ENCODE assay signal across 13 cellular contexts in the genomic region with DNA sequence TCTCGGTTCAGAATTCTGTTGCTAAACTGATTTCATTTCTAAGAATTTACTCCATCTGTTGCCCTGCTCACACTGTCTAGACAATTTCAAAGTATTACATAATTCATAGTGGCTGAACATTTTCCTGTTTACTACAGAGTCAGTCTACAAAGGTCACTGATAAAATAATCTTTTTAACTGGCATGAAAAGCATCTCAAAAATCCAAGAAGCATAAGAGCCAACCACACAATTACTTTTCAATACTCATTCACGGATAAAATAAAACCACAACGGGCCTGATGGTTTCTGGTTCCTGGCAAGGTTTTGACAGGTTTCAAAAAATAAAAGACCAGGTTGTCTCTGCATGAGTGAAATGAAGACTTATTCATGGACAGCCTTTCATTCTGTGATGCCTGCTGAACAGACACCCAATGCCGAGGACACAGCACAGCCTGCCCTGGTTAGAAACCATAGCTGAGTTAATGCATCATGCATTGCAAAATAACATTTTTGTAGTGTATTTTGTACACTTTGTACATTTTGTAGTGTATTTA.
DNase-seq lines count a peak whose midpoint lies in the region; ATAC-seq, FAIRE-seq and TF ChIP-seq lines count a peak whose summit lies in the region.
"Had no signal": no experiment of that assay in that cellular context is flagged by ENCODE, and none has a peak within 500 bp of the region (broad histone marks: within the 10 kb centered on the region; RNA-seq: fewer than 3 reads in every experiment).

No MANE protein-coding gene starts in this region.

- no peak for TF ChIP-seq POLR2A in prostate gland (IDR thresholded peaks at IDR 0.05)

- H3F3A ChIP-seq in PC-9 (ENCODE audit: insufficient read depth, low read depth) = peaks cover 55% of the 10 kb centered on the region

- intact Hi-C loops in PC-9 (cut with micrococcal nuclease; ENCODE audit: unreplicated experiment) (loop anchor here (1.0 to 5.0 kb wide), 5 partner anchors 88 to 603 kb away; no protein-coding TSS in a partner anchor), pancreas (cut with DNase I) (no loop called here), prostate gland (cut with DNase I) (loop anchor here (5.0 to 10.0 kb wide), 3 partner anchors 88 to 232 kb away; a partner anchor contains a TSS)

- H3K9me3 Mint-ChIP-seq in CD4-positive, CD25-positive, alpha-beta regulatory T cell = no peaks in the 10 kb centered on the region
- no peaks in the 10 kb centered on the region for H3K9me3 Mint-ChIP-seq in natural killer cell treated with Interleukin-12 subunit alpha and Interleukin-12 subunit beta and Interleukin-15 and Interleukin-18, amount 100 ng/mL, for 72 hours

- H3K4me1 Mint-ChIP-seq in CD4-positive, CD25-positive, alpha-beta regulatory T cell = peaks cover 0 to 6% (median 0%) of the 10 kb centered on the region in 4 donors
- no peaks in the 10 kb centered on the region for H3K4me1 Mint-ChIP-seq in natural killer cell treated with Interleukin-12 subunit alpha and Interleukin-12 subunit beta and Interleukin-15 and Interleukin-18, amount 100 ng/mL, for 72 hours (ENCODE audit: low read depth in 2 of 2)

- H4K20me1 ChIP-seq in PC-9 (ENCODE audit: insufficient read depth) = no peaks in the 10 kb centered on the region

- TF ChIP-seq CTCF in PC-9 (conservative IDR thresholded peaks at IDR 0.05) (no peak), pancreas (IDR thresholded peaks at IDR 0.05) (no peak), prostate gland (IDR thresholded peaks at IDR 0.05) (no peak)

- FAIRE-seq in pancreas (lab: Jason Lieb, UNC) = no peak

- peaks cover 2% of the 10 kb centered on the region for H3K27me3 ChIP-seq in CD4-positive, CD25-positive, alpha-beta regulatory T cell (ENCODE audit: control insufficient read depth, insufficient read depth, low read length)
- no peaks in the 10 kb centered on the region for H3K27me3 ChIP-seq in PC-9 (ENCODE audit: insufficient read depth, low read depth)
- H3K27me3 ChIP-seq in pancreas = no peaks in the 10 kb centered on the region
- H3K27me3 ChIP-seq in prostate gland (replicated peaks; ENCODE audit: insufficient read depth) = no peaks in the 10 kb centered on the region

- no peaks in the 10 kb centered on the region for H3K9me2 ChIP-seq in PC-9 (ENCODE audit: insufficient read depth)

- H2AFZ ChIP-seq in PC-9 = peak overlapping the region; percentile 23; the same call in 1 of the 2 replicates

- no peaks in the 10 kb centered on the region for H3K27me3 Mint-ChIP-seq in CD4-positive, CD25-positive, alpha-beta regulatory T cell
- peaks cover 8 to 23% of the 10 kb centered on the region in 2 donors for H3K27me3 Mint-ChIP-seq in natural killer cell treated with Interleukin-12 subunit alpha and Interleukin-12 subunit beta and Interleukin-15 and Interleukin-18, amount 100 ng/mL, for 72 hours

- CTCF ChIA-PET in PC-9 (lab: Charles Lee) = no interaction called here

- peak in 1 of 3 donors; percentile 5 for DNase-seq in CD4-positive, CD25-positive, alpha-beta regulatory T cell
- DNase-seq in PC-9 (peak; percentile 32 to 90), fibroblast of peridontal ligament (ENCODE audit: extremely low read depth) (peak; percentile 45), pancreas (no peak), prostate gland (ENCODE audit: low spot score) (no peak), germinal center (ENCODE audit: low spot score) (no peak), MV-4-11 (lab: John Stamatoyannopoulos, UW) (no peak)
- no peak for DNase-seq in natural killer cell treated with Interleukin-12 subunit alpha and Interleukin-12 subunit beta and Interleukin-15 and Interleukin-18, amount 100 ng/mL, for 72 hours (ENCODE audit: low spot score)
- DNase-seq: caudate nucleus; glutamatergic neuron; NCI-H510A; stimulated activated CD4-positive, alpha-beta T cell treated with anti-CD3 and anti-CD28 coated beads, Interleukin-4, amount 100 ng/mL, for 24 hours; substantia nigra had no signal

- H3K79me2 ChIP-seq in PC-9 (ENCODE audit: low read depth) = 0 out of 2 replicates have a peak, but pooled peaks cover 7% of the 10 kb centered on the region

- no peak overlapping the region for H3K4me3 Mint-ChIP-seq in CD4-positive, CD25-positive, alpha-beta regulatory T cell
- H3K4me3 Mint-ChIP-seq in natural killer cell treated with Interleukin-12 subunit alpha and Interleukin-12 subunit beta and Interleukin-15 and Interleukin-18, amount 100 ng/mL, for 72 hours = no peak overlapping the region

- ATAC-seq in CD4-positive, CD25-positive, alpha-beta regulatory T cell (ENCODE audit: low read depth in 2 of 2) = peak in 1 of 2 donors; percentile 28
- ATAC-seq in pancreas = peak; percentile 61 to 86 (median 67)
- no peak for ATAC-seq in natural killer cell treated with Interleukin-12 subunit alpha and Interleukin-12 subunit beta and Interleukin-15 and Interleukin-18, amount 100 ng/mL, for 72 hours

- no peak overlapping the region for H3K27ac ChIP-seq in CD4-positive, CD25-positive, alpha-beta regulatory T cell (ENCODE audit: insufficient read depth, low read length, poor library complexity, severe bottlenecking)
- H3K27ac ChIP-seq in PC-9 (peak overlapping the region; percentile 84), pancreas (peak overlapping the region in 1 of 4 donors; percentile 64), prostate gland (no peak overlapping the region)

- 17 to 18% methylated on average over 4 of the region's 4 CpGs for WGBS in pancreas, 2 donors
- WGBS in prostate gland = 48% methylated on average over 4 of the region's 4 CpGs

- H3K27ac Mint-ChIP-seq in CD4-positive, CD25-positive, alpha-beta regulatory T cell = peak overlapping the region in 2 of 3 donors; percentile 26 to 32
- H3K27ac Mint-ChIP-seq in natural killer cell treated with Interleukin-12 subunit alpha and Interleukin-12 subunit beta and Interleukin-15 and Interleukin-18, amount 100 ng/mL, for 72 hours = no peak overlapping the region

- BruUV-seq in PC-9 (replicated peaks; lab: Mats Ljungman, UMichigan) = no TSS peak

- H3K36me3 Mint-ChIP-seq in CD4-positive, CD25-positive, alpha-beta regulatory T cell = no peaks in the 10 kb centered on the region
- H3K36me3 Mint-ChIP-seq in natural killer cell treated with Interleukin-12 subunit alpha and Interleukin-12 subunit beta and Interleukin-15 and Interleukin-18, amount 100 ng/mL, for 72 hours = no peaks in the 10 kb centered on the region

- no peak overlapping the region for H3K4me3 ChIP-seq in CD4-positive, CD25-positive, alpha-beta regulatory T cell (ENCODE audit: low read depth, low read length)
- H3K4me3 ChIP-seq in PC-9 (peak overlapping the region; percentile 3; the same call in 1 of the 2 replicates), pancreas (no peak overlapping the region), prostate gland (no peak overlapping the region)

- no peaks in the 10 kb centered on the region for H3K36me3 ChIP-seq in CD4-positive, CD25-positive, alpha-beta regulatory T cell (ENCODE audit: control insufficient read depth, insufficient read depth, low read length)
- H3K36me3 ChIP-seq in PC-9 (ENCODE audit: low read depth) (no peaks in the 10 kb centered on the region), pancreas (no peaks in the 10 kb centered on the region), prostate gland (no peaks in the 10 kb centered on the region)

- H3K9me3 ChIP-seq in CD4-positive, CD25-positive, alpha-beta regulatory T cell (ENCODE audit: control insufficient read depth in 2 of 2, low read length in 2 of 2) = no peaks in the 10 kb centered on the region
- H3K9me3 ChIP-seq in PC-9 (ENCODE audit: insufficient read depth, low read depth) = no peaks in the 10 kb centered on the region; the same call in 1 of the 2 replicates
- no peaks in the 10 kb centered on the region for H3K9me3 ChIP-seq in pancreas
- H3K9me3 ChIP-seq in prostate gland = no peaks in the 10 kb centered on the region

- H3K4me1 ChIP-seq in CD4-positive, CD25-positive, alpha-beta regulatory T cell (ENCODE audit: control insufficient read depth, insufficient read depth, low read length, poor library complexity, severe bottlenecking) = no peaks in the 10 kb centered on the region
- H3K4me1 ChIP-seq in PC-9 (replicated peaks; ENCODE audit: insufficient read depth) (peaks cover 74% of the 10 kb centered on the region), pancreas (peaks cover 7 to 17% (median 12%) of the 10 kb centered on the region in 3 donors), prostate gland (replicated peaks) (no peaks in the 10 kb centered on the region)

- peak overlapping the region; percentile 70 for H3K4me2 ChIP-seq in PC-9

- POLR2A ChIA-PET in PC-9 (lab: Charles Lee; ENCODE audit: unreplicated experiment) = no interaction called here

Comparison
In these comparisons a context has a peak if more than half of its experiments do, and no peak if none do; other contexts are left out.
1. ATAC-seq: peak in pancreas (4 of 4); none in natural killer cell treated with Interleukin-12 subunit alpha and Interleukin-12 subunit beta and Interleukin-15 and Interleukin-18, amount 100 ng/mL, for 72 hours (0 of 2).
2. DNase-seq: peak in PC-9 (2 of 2) and fibroblast of peridontal ligament (single experiment); none in pancreas (0 of 6), prostate gland (single experiment), germinal center (single experiment), MV-4-11 (single experiment) and natural killer cell treated with Interleukin-12 subunit alpha and Interleukin-12 subunit beta and Interleukin-15 and Interleukin-18, amount 100 ng/mL, for 72 hours (single experiment).
3. H3K27ac Mint-ChIP-seq: peak in CD4-positive, CD25-positive, alpha-beta regulatory T cell (2 of 3); none in natural killer cell treated with Interleukin-12 subunit alpha and Interleukin-12 subunit beta and Interleukin-15 and Interleukin-18, amount 100 ng/mL, for 72 hours (0 of 2).
4. intact Hi-C loops: an anchor here in PC-9 (1.0 to 5.0 kb wide) and prostate gland (5.0 to 10.0 kb wide); none called in pancreas.